In the genomic region with DNA sequence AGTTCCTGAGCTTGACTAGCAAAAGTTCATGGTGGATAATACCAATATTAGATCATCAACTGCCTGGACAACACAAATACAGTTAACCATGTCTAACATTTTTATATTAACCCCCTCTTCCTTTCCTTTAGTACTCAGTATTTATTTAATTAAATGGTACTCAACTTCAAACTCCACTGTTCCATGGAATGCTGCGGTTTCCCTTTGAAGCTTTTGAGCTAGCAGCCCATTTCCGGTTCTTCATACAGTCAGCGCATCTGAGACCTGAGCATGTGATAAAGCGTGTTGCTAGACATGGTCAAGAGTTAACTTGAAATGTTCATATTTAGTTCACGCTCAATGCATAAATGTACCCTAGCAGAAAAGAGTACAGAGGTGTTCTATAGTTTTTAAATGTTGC, we compare ENCODE assay signal across 27 cellular contexts.
"Had no signal": no experiment of that assay in that cellular context is flagged by ENCODE, and none has a peak within 500 bp of the region (broad histone marks: within the 10 kb centered on the region; RNA-seq: fewer than 3 reads in every experiment).

No MANE protein-coding gene starts in this region.

- H3K27ac ChIP-seq: esophagus muscularis mucosa, foreskin keratinocyte, stomach, suprapubic skin, tibial artery, upper lobe of right lung, VCaP had no signal

- H3K4me3 ChIP-seq: esophagus muscularis mucosa, stomach, suprapubic skin, tibial artery, upper lobe of right lung had no signal

- H3K27me3 Mint-ChIP-seq: activated naive CD4-positive, alpha-beta T cell treated with anti-CD3 and anti-CD28 coated beads, Interleukin-2, amount 10 ng/mL, durations not matched to agents 7 days and 5 days; activated naive CD8-positive, alpha-beta T cell treated with anti-CD3 and anti-CD28 coated beads, Interleukin-2, amount 10 ng/mL, durations not matched to agents 7 days and 5 days; dendritic cell treated with granulocyte-macrophage colony-stimulating factor and Interleukin-4, amounts not matched to agents 40 ng/mL and 50 ng/mL, for 4 days; stimulated activated naive B cell treated with anti-CD40 and anti-IgM and Interleukin-4, amounts not matched to agents 10 μg/mL and 1 μg/mL and 100 μg/mL, for 72 hours had no signal

- DNase-seq: activated CD4-positive, alpha-beta T cell treated with anti-CD3 and anti-CD28 coated beads for 48 hours; activated CD4-positive, alpha-beta T cell treated with anti-CD3 and anti-CD28 coated beads, Interleukin-2, amount 50 U/mL, for 48 hours; activated CD8-positive, alpha-beta memory T cell treated with anti-CD3 and anti-CD28 coated beads for 24 hours; activated gamma-delta T cell; activated naive CD4-positive, alpha-beta T cell treated with anti-CD3 and anti-CD28 coated beads, Interleukin-2, amount 10 ng/mL, durations not matched to agents 7 days and 5 days; activated naive CD8-positive, alpha-beta T cell treated with anti-CD3 and anti-CD28 coated beads, Interleukin-2, amount 10 ng/mL, durations not matched to agents 7 days and 5 days; activated T-cell treated with anti-CD3 and anti-CD28 coated beads, Interleukin-2, amount 50 U/mL, for 1 hour; effector CD4-positive, alpha-beta T cell; foreskin keratinocyte; left colon; natural killer cell; posterior cingulate gyrus; right cardiac atrium; stimulated activated CD4-positive, alpha-beta T cell treated with anti-CD3 and anti-CD28 coated beads, Interleukin-15, amount 100 ng/mL, for 24 hours; stimulated activated CD4-positive, alpha-beta T cell treated with anti-CD3 and anti-CD28 coated beads, Interleukin-2, amount 100 ng/mL, for 24 hours; stimulated activated naive B cell treated with anti-CD40 and anti-IgM and Interleukin-4, amounts not matched to agents 10 μg/mL and 1 μg/mL and 100 μg/mL, for 72 hours; stomach; tibial artery; upper lobe of right lung had no signal

- H3K9me3 Mint-ChIP-seq: activated naive CD4-positive, alpha-beta T cell treated with anti-CD3 and anti-CD28 coated beads, Interleukin-2, amount 10 ng/mL, durations not matched to agents 7 days and 5 days; activated naive CD8-positive, alpha-beta T cell treated with anti-CD3 and anti-CD28 coated beads, Interleukin-2, amount 10 ng/mL, durations not matched to agents 7 days and 5 days; activated T-helper 1 cell treated with anti-CD3 and anti-CD28 coated beads, Interleukin-12 subunit alpha, Interleukin-12 subunit beta, Interleukin-2, Interleukin-4 antibody, amounts not matched to agents 30 ng/mL and 10 ng/mL and 1 ng/mL, durations not matched to agents 14 hours and 24 hours and 36 hours; central memory CD8-positive, alpha-beta T cell; dendritic cell treated with granulocyte-macrophage colony-stimulating factor and Interleukin-4, amounts not matched to agents 40 ng/mL and 50 ng/mL, for 4 days; natural killer cell; stimulated activated naive B cell treated with anti-CD40 and anti-IgM and Interleukin-4, amounts not matched to agents 10 μg/mL and 1 μg/mL and 100 μg/mL, for 72 hours had no signal

- H3K27me3 ChIP-seq: esophagus muscularis mucosa, foreskin keratinocyte, stomach, suprapubic skin, tibial artery, upper lobe of right lung had no signal

- ATAC-seq: foreskin keratinocyte; left colon; natural killer cell; right cardiac atrium; stimulated activated naive B cell treated with anti-CD40 and anti-IgM and Interleukin-4, amounts not matched to agents 10 μg/mL and 1 μg/mL and 100 μg/mL, for 72 hours; upper lobe of right lung had no signal

- H3K4me1 Mint-ChIP-seq: activated naive CD4-positive, alpha-beta T cell treated with anti-CD3 and anti-CD28 coated beads, Interleukin-2, amount 10 ng/mL, durations not matched to agents 7 days and 5 days; activated naive CD8-positive, alpha-beta T cell treated with anti-CD3 and anti-CD28 coated beads, Interleukin-2, amount 10 ng/mL, durations not matched to agents 7 days and 5 days; central memory CD8-positive, alpha-beta T cell; natural killer cell; stimulated activated naive B cell treated with anti-CD40 and anti-IgM and Interleukin-4, amounts not matched to agents 10 μg/mL and 1 μg/mL and 100 μg/mL, for 72 hours had no signal

- H3K4me3 Mint-ChIP-seq: activated naive CD4-positive, alpha-beta T cell treated with anti-CD3 and anti-CD28 coated beads, Interleukin-2, amount 10 ng/mL, durations not matched to agents 7 days and 5 days; activated naive CD8-positive, alpha-beta T cell treated with anti-CD3 and anti-CD28 coated beads, Interleukin-2, amount 10 ng/mL, durations not matched to agents 7 days and 5 days; activated T-helper 1 cell treated with anti-CD3 and anti-CD28 coated beads, Interleukin-12 subunit alpha, Interleukin-12 subunit beta, Interleukin-2, Interleukin-4 antibody, amounts not matched to agents 30 ng/mL and 10 ng/mL and 1 ng/mL, durations not matched to agents 14 hours and 24 hours and 36 hours; central memory CD8-positive, alpha-beta T cell; dendritic cell treated with granulocyte-macrophage colony-stimulating factor and Interleukin-4, amounts not matched to agents 40 ng/mL and 50 ng/mL, for 4 days; natural killer cell; stimulated activated naive B cell treated with anti-CD40 and anti-IgM and Interleukin-4, amounts not matched to agents 10 μg/mL and 1 μg/mL and 100 μg/mL, for 72 hours had no signal

- H3K27ac Mint-ChIP-seq: activated naive CD4-positive, alpha-beta T cell treated with anti-CD3 and anti-CD28 coated beads, Interleukin-2, amount 10 ng/mL, durations not matched to agents 7 days and 5 days; activated naive CD8-positive, alpha-beta T cell treated with anti-CD3 and anti-CD28 coated beads, Interleukin-2, amount 10 ng/mL, durations not matched to agents 7 days and 5 days; activated T-helper 1 cell treated with anti-CD3 and anti-CD28 coated beads, Interleukin-12 subunit alpha, Interleukin-12 subunit beta, Interleukin-2, Interleukin-4 antibody, amounts not matched to agents 30 ng/mL and 10 ng/mL and 1 ng/mL, durations not matched to agents 14 hours and 24 hours and 36 hours; dendritic cell treated with granulocyte-macrophage colony-stimulating factor and Interleukin-4, amounts not matched to agents 40 ng/mL and 50 ng/mL, for 4 days; natural killer cell; stimulated activated naive B cell treated with anti-CD40 and anti-IgM and Interleukin-4, amounts not matched to agents 10 μg/mL and 1 μg/mL and 100 μg/mL, for 72 hours had no signal

- H3K36me3 Mint-ChIP-seq: activated naive CD4-positive, alpha-beta T cell treated with anti-CD3 and anti-CD28 coated beads, Interleukin-2, amount 10 ng/mL, durations not matched to agents 7 days and 5 days; activated naive CD8-positive, alpha-beta T cell treated with anti-CD3 and anti-CD28 coated beads, Interleukin-2, amount 10 ng/mL, durations not matched to agents 7 days and 5 days; natural killer cell had no signal

- H3K9me3 ChIP-seq: esophagus muscularis mucosa, stomach, suprapubic skin, tibial artery, upper lobe of right lung had no signal

- H3K4me1 ChIP-seq: esophagus muscularis mucosa, stomach, suprapubic skin, tibial artery had no signal

- FAIRE-seq: keratinocyte, TTC549 had no signal
